Comparison of ENCODE assay signal across 2 cellular contexts in genomic region chr14:31932675-31933074, GRCh38.
TF ChIP-seq lines count a peak whose summit lies in the region.

No MANE protein-coding gene starts in this region.

TF ChIP-seq in GM23338, 12 proteins besides CTCF, POLR2A, EP300 and RAD21 (continued from another document):
- no peak; the same call in 1 of the 2 replicates for TF ChIP-seq ZNF462 (CRISPR knock-in tag; IDR thresholded peaks at IDR 0.05)
- TF ChIP-seq POLR2AphosphoS5 (IDR thresholded peaks at IDR 0.05; ENCODE audit: low read depth) = no peak
- no peak for TF ChIP-seq EZH2phosphoT487 (IDR thresholded peaks at IDR 0.05; ENCODE audit: unreplicated experiment)
- TF ChIP-seq NANOG (IDR thresholded peaks at IDR 0.05; ENCODE audit: borderline replicate concordance) = no peak
- no peak for TF ChIP-seq CREB1 (CRISPR knock-in tag; IDR thresholded peaks at IDR 0.05; ENCODE audit: low read depth)
- TF ChIP-seq ZNF114 (CRISPR knock-in tag; IDR thresholded peaks at IDR 0.05) = no peak
- no peak for TF ChIP-seq STAT1 (IDR thresholded peaks at IDR 0.05; ENCODE audit: unreplicated experiment)
- TF ChIP-seq EZH2 (IDR thresholded peaks at IDR 0.05; ENCODE audit: low read depth, unreplicated experiment) = no peak
- no peak for TF ChIP-seq REST (IDR thresholded peaks at IDR 0.05; ENCODE audit: unreplicated experiment)
TF ChIP-seq in GM23338: peak in this region for 0.

TF ChIP-seq in WTC11, 78 proteins besides CTCF, POLR2A, EP300 and RAD21 (continued from another document):
- peak; percentile 93 for TF ChIP-seq PRDM15 (CRISPR knock-in tag; IDR thresholded peaks at IDR 0.05)
- TF ChIP-seq ARID4B (CRISPR knock-in tag; IDR thresholded peaks at IDR 0.05; ENCODE audit: borderline replicate concordance) = no peak
